ENCODE assay signal across 17 cellular contexts in genomic region chr10:86594535-86594934, GRCh38. TPM values are rescaled to one million over a fixed set of nuclear protein-coding genes. Genes with fewer than 3 reads are reported as not detected.
DNase-seq lines count a peak whose midpoint lies in the region; ATAC-seq and TF ChIP-seq lines count a peak whose summit lies in the region.
"Had no signal": no experiment of that assay in that cellular context is flagged by ENCODE, and none has a peak within 500 bp of the region (broad histone marks: within the 10 kb centered on the region; RNA-seq: fewer than 3 reads in every experiment).

No MANE protein-coding gene starts in this region.

- H3K27me3 Mint-ChIP-seq in MCF 10A (ENCODE audit: insufficient read depth, unreplicated experiment) = no peaks in the 10 kb centered on the region

- intact Hi-C loops in MCF 10A (cut with micrococcal nuclease) = loop anchor here (5.0 kb wide), 1 partner anchor 163 kb away; the partner anchor contains the start of gene BMPR1A
- intact Hi-C loops in breast epithelium (cut with DNase I; ENCODE audit: low total_unique reads) = no loop called here

- no peaks in the 10 kb centered on the region for H3K4me1 ChIP-seq in breast epithelium
- H3K4me1 ChIP-seq: spleen, testis had no signal

- H3K36me3 ChIP-seq in breast epithelium = no peaks in the 10 kb centered on the region
- H3K36me3 ChIP-seq: spleen had no signal

- peak overlapping the region; percentile 6 for H3K27ac Mint-ChIP-seq in MCF 10A (ENCODE audit: low read depth, unreplicated experiment)
- H3K27ac Mint-ChIP-seq: memory B cell had no signal

- no peak for ATAC-seq in HG02981 (IDR thresholded peaks at IDR 0.05; ENCODE audit: unreplicated experiment)

- no peaks in the 10 kb centered on the region for H3K27me3 ChIP-seq in breast epithelium
- H3K27me3 ChIP-seq: spleen, testis had no signal

- no peaks in the 10 kb centered on the region for H3K9me3 ChIP-seq in breast epithelium
- H3K9me3 ChIP-seq: spleen, testis had no signal

- H3K9me3 Mint-ChIP-seq in MCF 10A (ENCODE audit: unreplicated experiment) = no peaks in the 10 kb centered on the region
- H3K9me3 Mint-ChIP-seq: memory B cell had no signal

- peaks cover 7% of the 10 kb centered on the region for H3K4me1 Mint-ChIP-seq in MCF 10A (ENCODE audit: insufficient read depth, unreplicated experiment)
- H3K4me1 Mint-ChIP-seq: memory B cell had no signal

- TF ChIP-seq POLR2A in breast epithelium (IDR thresholded peaks at IDR 0.05) = no peak

- POLR2A ChIA-PET in MCF 10A (lab: Yijun Ruan, JAX) = interaction anchor here (0.6 kb wide), 1 partner anchor 12 kb away, joined by 3 read pairs; no protein-coding TSS in a partner anchor

- peak; percentile 75 for DNase-seq in MCF 10A (ENCODE audit: unreplicated experiment)
- no peak for DNase-seq in breast epithelium (ENCODE audit: low spot score in 2 of 2)
- DNase-seq in RKO (ENCODE audit: low spot score) = peak; percentile 63
- DNase-seq in fibroblast of mammary gland (ENCODE audit: low read depth) = peak; percentile 56
- DNase-seq in D341Med (ENCODE audit: low spot score) = no peak
- no peak for DNase-seq in stimulated activated CD4-positive, alpha-beta T cell treated with anti-CD3 and anti-CD28 coated beads, Interleukin-4, amount 100 ng/mL, for 24 hours
- DNase-seq in GOT3 (lab: John Stamatoyannopoulos, UW) = no peak
- DNase-seq: activated T-cell treated with anti-CD3 and anti-CD28 coated beads for 4 hours, COR-L47, cortex of kidney, NCI-H2029, occipital lobe, spleen, testis had no signal

- H3K4me3 ChIP-seq in breast epithelium (no peak overlapping the region), fibroblast of mammary gland (ENCODE audit: control insufficient read depth, low read depth, low read length) (no peak overlapping the region)
- H3K4me3 ChIP-seq: spleen, testis had no signal

- H3K27ac ChIP-seq in breast epithelium = no peak overlapping the region
- H3K27ac ChIP-seq: KMS-11, spleen, testis had no signal

- no peaks in the 10 kb centered on the region for H3K36me3 Mint-ChIP-seq in MCF 10A (ENCODE audit: insufficient read depth, unreplicated experiment)
- H3K36me3 Mint-ChIP-seq: memory B cell had no signal

- BruUV-seq in MCF 10A (replicated peaks; lab: Mats Ljungman, UMichigan) = no TSS peak

- TF ChIP-seq CTCF in MCF 10A (IDR thresholded peaks at IDR 0.05; ENCODE audit: unreplicated experiment) = no peak
- TF ChIP-seq CTCF in breast epithelium (IDR thresholded peaks at IDR 0.05) = no peak
- no peak for TF ChIP-seq CTCF in fibroblast of mammary gland (conservative IDR thresholded peaks at IDR 0.05; ENCODE audit: control insufficient read depth, insufficient read depth, low read depth, low read length)

- CTCF ChIA-PET in MCF 10A (lab: Yijun Ruan, JAX) = interaction anchor here (0.6 to 0.9 kb wide), 2 partner anchors 15 to 1139 kb away, joined by 3 to 5 read pairs; no protein-coding TSS in a partner anchor

- no peak overlapping the region for H3K4me3 Mint-ChIP-seq in MCF 10A (ENCODE audit: unreplicated experiment)
- H3K4me3 Mint-ChIP-seq: memory B cell had no signal

RNA-seq across cellular contexts. Expression of gene OPN4, which starts 59.8 kb away (rescaled TPM):
- not detected in 2 replicates for total RNA-seq in MCF 10A (2022)
- not detected for total RNA-seq in breast epithelium
- total RNA-seq: occipital lobe, spleen had no signal

Comparison
In these comparisons a context has a peak if more than half of its experiments do, and no peak if none do; other contexts are left out.
1. DNase-seq: peak in MCF 10A (single experiment), RKO (single experiment) and fibroblast of mammary gland (single experiment); none in breast epithelium (0 of 2), D341Med (single experiment), stimulated activated CD4-positive, alpha-beta T cell treated with anti-CD3 and anti-CD28 coated beads, Interleukin-4, amount 100 ng/mL, for 24 hours (single experiment) and GOT3 (single experiment).